ENCODE assay signal across 1 cellular context in genomic region chr20:18662279-18662678, GRCh38.
A peak's percentile ranks its signal among the peaks of the same experiment; 100 is the strongest.
TF ChIP-seq lines count a peak whose summit lies in the region.

No MANE protein-coding gene starts in this region.

TF ChIP-seq in GM12878, 131 proteins besides CTCF, POLR2A, EP300 and RAD21 (continued from another document and continues in another):
- TF ChIP-seq POLR2AphosphoS2 (IDR thresholded peaks at IDR 0.05; ENCODE audit: low read depth, low read length): no peak
- TF ChIP-seq SKIL (IDR thresholded peaks at IDR 0.05; ENCODE audit: low read depth, poor library complexity, severe bottlenecking): peak; percentile 26
- no peak for TF ChIP-seq CEBPB (IDR thresholded peaks at IDR 0.05; ENCODE audit: borderline replicate concordance in 1 of 2, low read depth in 2 of 2, low read length in 2 of 2)
- TF ChIP-seq ZBTB40 (IDR thresholded peaks at IDR 0.05; ENCODE audit: borderline replicate concordance): no peak
- TF ChIP-seq RUNX3 (IDR thresholded peaks at IDR 0.05; ENCODE audit: low read length): peak; percentile 74
- TF ChIP-seq ZBTB4 (CRISPR knock-in tag; IDR thresholded peaks at IDR 0.05): no peak
- 0 out of 2 replicates have a peak, but pooled peaks have one; percentile 50 for TF ChIP-seq CREM (IDR thresholded peaks at IDR 0.05; ENCODE audit: low read depth)
- no peak for TF ChIP-seq ZBTB33 (IDR thresholded peaks at IDR 0.05)
- no peak for TF ChIP-seq ZNF384 (IDR thresholded peaks at IDR 0.05; ENCODE audit: borderline replicate concordance, low read depth, low read length)
- no peak for TF ChIP-seq BMI1 (IDR thresholded peaks at IDR 0.05; ENCODE audit: borderline replicate concordance)
- no peak for TF ChIP-seq ZBTB11 (CRISPR knock-in tag; IDR thresholded peaks at IDR 0.05)
- TF ChIP-seq TCF3 (IDR thresholded peaks at IDR 0.05; ENCODE audit: borderline replicate concordance, insufficient read depth, low read depth, low read length): peak; percentile 75; the same call in 1 of the 2 replicates
- no peak for TF ChIP-seq PAX8 (IDR thresholded peaks at IDR 0.05)
- peak; percentile 66; the same call in 1 of the 2 replicates for TF ChIP-seq ATF2 (IDR thresholded peaks at IDR 0.05; ENCODE audit: low read length)
- TF ChIP-seq CREB1 (IDR thresholded peaks at IDR 0.05; ENCODE audit: low read depth): peak; percentile 43; the same call in 1 of the 2 replicates
- peak; percentile 31 for TF ChIP-seq MEF2B (IDR thresholded peaks at IDR 0.05; ENCODE audit: partially characterized antibody, poor library complexity, severe bottlenecking)
- no peak for TF ChIP-seq HDAC6 (IDR thresholded peaks at IDR 0.05; ENCODE audit: unreplicated experiment)
- TF ChIP-seq LARP7 (IDR thresholded peaks at IDR 0.05): no peak
- no peak for TF ChIP-seq NFXL1 (IDR thresholded peaks at IDR 0.05; ENCODE audit: borderline replicate concordance)
- TF ChIP-seq RELB (IDR thresholded peaks at IDR 0.05; ENCODE audit: low read depth): no peak
- TF ChIP-seq SIN3A (IDR thresholded peaks at IDR 0.05; ENCODE audit: low read depth, low read length): no peak
- TF ChIP-seq ZBED1 (IDR thresholded peaks at IDR 0.05; ENCODE audit: borderline replicate concordance): no peak
- TF ChIP-seq NFYA (IDR thresholded peaks at IDR 0.05; ENCODE audit: borderline replicate concordance, low read depth, low read length): no peak
- TF ChIP-seq ZNF274 (IDR thresholded peaks at IDR 0.05; ENCODE audit: insufficient read depth, insufficient read length): no peak
- TF ChIP-seq JUND (IDR thresholded peaks at IDR 0.05; ENCODE audit: low read depth, low read length): no peak
- no peak for TF ChIP-seq RB1 (IDR thresholded peaks at IDR 0.05; ENCODE audit: borderline replicate concordance)
- no peak for TF ChIP-seq NR2F1 (conservative IDR thresholded peaks at IDR 0.05)
- no peak for TF ChIP-seq ZSCAN29 (IDR thresholded peaks at IDR 0.05)
- TF ChIP-seq MEF2A (IDR thresholded peaks at IDR 0.05; ENCODE audit: insufficient read depth, low read depth, low read length): peak; percentile 96
- no peak for TF ChIP-seq SUZ12 (IDR thresholded peaks at IDR 0.05; ENCODE audit: unreplicated experiment)
- TF ChIP-seq SPI1 (IDR thresholded peaks at IDR 0.05; ENCODE audit: borderline replicate concordance, insufficient read depth, low read depth, low read length): peak; percentile 20; the same call in 1 of the 2 replicates
- TF ChIP-seq E2F4 (IDR thresholded peaks at IDR 0.05; ENCODE audit: low read depth, low read length): no peak
- no peak for TF ChIP-seq SREBF2 (IDR thresholded peaks at IDR 0.05; ENCODE audit: low read length)
- TF ChIP-seq ZNF622 (IDR thresholded peaks at IDR 0.05): no peak
- TF ChIP-seq BCL11A (IDR thresholded peaks at IDR 0.05; ENCODE audit: low read depth, low read length): peak; percentile 42; the same call in 1 of the 2 replicates
- TF ChIP-seq BHLHE40 (IDR thresholded peaks at IDR 0.05; ENCODE audit: borderline replicate concordance in 1 of 2, low read depth in 2 of 2, low read length in 1 of 2): no peak
- TF ChIP-seq POLR2AphosphoS5 (IDR thresholded peaks at IDR 0.05; ENCODE audit: low read length): no peak
- TF ChIP-seq TAF1 (IDR thresholded peaks at IDR 0.05; ENCODE audit: borderline replicate concordance, low read depth, low read length): no peak
- TF ChIP-seq BRCA1 (IDR thresholded peaks at IDR 0.05; ENCODE audit: low read depth, low read length): no peak
- no peak for TF ChIP-seq NKRF (conservative IDR thresholded peaks at IDR 0.05)
